28 cellular contexts compared by ENCODE assay signal in genomic region chr18:36389811-36390581, GRCh38.
DNase-seq lines count a peak whose midpoint lies in the region; ATAC-seq and TF ChIP-seq lines count a peak whose summit lies in the region.
"Had no signal": no experiment of that assay in that cellular context is flagged by ENCODE, and none has a peak within 500 bp of the region (broad histone marks: within the 10 kb centered on the region; RNA-seq: fewer than 3 reads in every experiment).

No MANE protein-coding gene starts in this region.

- 29 to 38% methylated on average over 5 of the region's 5 CpGs for WGBS in heart right ventricle, 2 donors
- 31 to 47% (median 45%) methylated on average over 5 of the region's 5 CpGs for WGBS in psoas muscle, 3 donors

- TF ChIP-seq CTCF in heart right ventricle (IDR thresholded peaks at IDR 0.05) (no peak), psoas muscle (IDR thresholded peaks at IDR 0.05) (no peak)

- H3K4me1 ChIP-seq in heart right ventricle (peaks cover 0 to 78% (median 48%) of the 10 kb centered on the region in 9 donors), psoas muscle (peaks cover 38% of the 10 kb centered on the region)
- H3K4me1 ChIP-seq: BE2C, prostate gland had no signal

- peaks cover 0 to 7% of the 10 kb centered on the region in 2 donors for H3K9me3 Mint-ChIP-seq in activated naive CD4-positive, alpha-beta T cell treated with anti-CD3 and anti-CD28 coated beads, Interleukin-2, amount 50 U/mL, for 72 hours
- H3K9me3 Mint-ChIP-seq: activated naive CD4-positive, alpha-beta T cell treated with anti-CD3 and anti-CD28 coated beads, Interleukin-2, amount 10 ng/mL, durations not matched to agents 7 days and 5 days had no signal

- H3K9me3 ChIP-seq in heart right ventricle (peaks cover 0 to 7% (median 0%) of the 10 kb centered on the region in 11 donors), psoas muscle (no peaks in the 10 kb centered on the region)
- H3K9me3 ChIP-seq: BE2C, prostate gland had no signal

- H3K4me3 ChIP-seq in heart right ventricle: no peak overlapping the region
- H3K4me3 ChIP-seq in psoas muscle: no peak overlapping the region
- H3K4me3 ChIP-seq: PC-9, prostate gland had no signal

- no peaks in the 10 kb centered on the region for H3K36me3 Mint-ChIP-seq in activated naive CD4-positive, alpha-beta T cell treated with anti-CD3 and anti-CD28 coated beads, Interleukin-2, amount 50 U/mL, for 72 hours
- H3K36me3 Mint-ChIP-seq: activated naive CD4-positive, alpha-beta T cell treated with anti-CD3 and anti-CD28 coated beads, Interleukin-2, amount 10 ng/mL, durations not matched to agents 7 days and 5 days; immature natural killer cell; T-cell had no signal

- intact Hi-C loops in heart right ventricle (cut with DNase I): loop anchor here in 5 of 10 donors (5.0 to 10.0 kb wide), 4 partner anchors 65 to 185 kb away; no protein-coding TSS in a partner anchor
- intact Hi-C loops in psoas muscle (cut with DNase I): loop anchor here in 1 of 2 donors (5.0 kb wide), 1 partner anchor 88 kb away; no protein-coding TSS in a partner anchor

- DNase-seq in D341Med (ENCODE audit: low spot score): peak; percentile 62
- DNase-seq in NCI-H524 treated with DMSO at 0.1 percent for 48 hours (lab: John Stamatoyannopoulos, UW): peak; percentile 29
- DNase-seq in heart right ventricle: peak in 1 of 2 donors; percentile 36
- peak in 1 of 2 donors; percentile 68 for DNase-seq in psoas muscle
- no peak for DNase-seq in activated naive CD4-positive, alpha-beta T cell treated with anti-CD3 and anti-CD28 coated beads, Interleukin-2, amount 50 U/mL, for 72 hours (ENCODE audit: low spot score in 2 of 2)
- DNase-seq in cerebellar cortex (ENCODE audit: low spot score): no peak
- no peak for DNase-seq in NCI-H1105 (lab: John Stamatoyannopoulos, UW)
- DNase-seq: ACHN; activated CD4-positive, alpha-beta T cell treated with anti-CD3 and anti-CD28 coated beads, Interleukin-2, amount 50 U/mL, for 4 hours; activated CD4-positive, CD25-positive, alpha-beta regulatory T cell; activated naive CD4-positive, alpha-beta T cell treated with anti-CD3 and anti-CD28 coated beads, Interleukin-2, amount 10 ng/mL, durations not matched to agents 7 days and 5 days; amniotic stem cell; BE2C; dermis blood vessel endothelial cell; hypothalamus; immature natural killer cell; mesendoderm; NCI-H1105 treated with DMSO at 0.1 percent for 48 hours; NCI-H2081; NCI-H446 treated with DMSO at 0.1 percent for 48 hours; NK-92 treated with Interleukin-12 subunit alpha and Interleukin-12 subunit beta, amount 100 ng/mL, for 24 hours; nucleus accumbens; PC-9; stimulated activated naive CD8-positive, alpha-beta T cell treated with anti-CD3 and anti-CD28 coated beads, Interleukin-15, Interleukin-2, amounts not matched to agents 100 U/mL and 50 U/mL, for 24 hours; T-cell had no signal

- ATAC-seq in heart right ventricle (peak; percentile 20 to 95 (median 76)), psoas muscle (peak; percentile 57 to 74 (median 66))
- no peak for ATAC-seq in activated naive CD4-positive, alpha-beta T cell treated with anti-CD3 and anti-CD28 coated beads, Interleukin-2, amount 50 U/mL, for 72 hours
- ATAC-seq: HCT116; left lobe of liver; stimulated activated naive CD8-positive, alpha-beta T cell treated with anti-CD3 and anti-CD28 coated beads, Interleukin-15, Interleukin-2, amounts not matched to agents 100 U/mL and 50 U/mL, for 24 hours; T-cell had no signal

- H3K27me3 ChIP-seq in heart right ventricle: no peaks in the 10 kb centered on the region
- H3K27me3 ChIP-seq in psoas muscle (ENCODE audit: insufficient read depth in 3 of 3, low read length in 2 of 3): no peaks in the 10 kb centered on the region
- H3K27me3 ChIP-seq: BE2C had no signal

- H3K36me3 ChIP-seq in heart right ventricle: no peaks in the 10 kb centered on the region
- H3K36me3 ChIP-seq in psoas muscle (ENCODE audit: insufficient read depth in 1 of 2, low read depth in 1 of 2): no peaks in the 10 kb centered on the region
- H3K36me3 ChIP-seq: BE2C, prostate gland had no signal

- H3K27ac Mint-ChIP-seq in activated naive CD4-positive, alpha-beta T cell treated with anti-CD3 and anti-CD28 coated beads, Interleukin-2, amount 50 U/mL, for 72 hours: no peak overlapping the region
- H3K27ac Mint-ChIP-seq: activated naive CD4-positive, alpha-beta T cell treated with anti-CD3 and anti-CD28 coated beads, Interleukin-2, amount 10 ng/mL, durations not matched to agents 7 days and 5 days; immature natural killer cell; T-cell had no signal

- peak overlapping the region; percentile 50 to 93 (median 84) for H3K27ac ChIP-seq in heart right ventricle
- peak overlapping the region; percentile 87 for H3K27ac ChIP-seq in psoas muscle
- H3K27ac ChIP-seq: PC-9, prostate gland had no signal

Comparison
In these comparisons a context has a peak if more than half of its experiments do, and no peak if none do; other contexts are left out.
1. DNase-seq: peak in D341Med (single experiment) and NCI-H524 treated with DMSO at 0.1 percent for 48 hours (single experiment); none in activated naive CD4-positive, alpha-beta T cell treated with anti-CD3 and anti-CD28 coated beads, Interleukin-2, amount 50 U/mL, for 72 hours (0 of 2), cerebellar cortex (single experiment) and NCI-H1105 (single experiment).
2. ATAC-seq: peak in heart right ventricle (8 of 8) and psoas muscle (4 of 4); none in activated naive CD4-positive, alpha-beta T cell treated with anti-CD3 and anti-CD28 coated beads, Interleukin-2, amount 50 U/mL, for 72 hours (0 of 2).